Comparison of ENCODE assay signal across 29 cellular contexts in the genomic region with DNA sequence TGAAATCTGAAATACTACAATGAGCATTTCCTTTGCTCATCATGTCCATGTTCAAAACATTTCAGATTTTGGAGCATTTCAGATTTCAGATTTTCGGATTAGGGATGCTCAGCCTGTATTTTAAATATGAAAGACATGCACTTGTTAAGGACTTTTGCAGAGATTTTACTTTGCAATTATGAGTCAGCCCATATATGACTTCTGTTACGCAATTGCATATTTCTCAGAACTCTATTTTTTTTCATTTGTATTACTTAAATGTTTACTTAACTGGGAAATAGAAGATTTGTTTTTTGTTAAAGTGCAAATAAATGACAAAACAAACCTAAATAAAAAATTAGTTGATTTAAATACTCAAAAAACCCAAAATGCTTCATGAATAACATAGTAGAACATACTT.
DNase-seq lines count a peak whose midpoint lies in the region; ATAC-seq, FAIRE-seq and TF ChIP-seq lines count a peak whose summit lies in the region.
"Had no signal": no experiment of that assay in that cellular context is flagged by ENCODE, and none has a peak within 500 bp of the region (broad histone marks: within the 10 kb centered on the region; RNA-seq: fewer than 3 reads in every experiment).

No MANE protein-coding gene starts in this region.

- H3K9me3 ChIP-seq in K562 (replicated peaks; ENCODE audit: control insufficient read depth, insufficient read depth, low read depth, low read length) (no peaks in the 10 kb centered on the region), Peyer's patch (peaks cover 0 to 14% (median 0%) of the 10 kb centered on the region in 4 donors)
- H3K9me3 ChIP-seq: testis, uterus had no signal

- peak; percentile 49 for DNase-seq in AG10803 (ENCODE audit: low read depth)
- DNase-seq in HFFc6, result peak; percentile 9
- no peak for DNase-seq in K562 (ENCODE audit: extremely low read depth in 1 of 4, low spot score in 3 of 4)
- peak; percentile 71 for DNase-seq in fibroblast of pulmonary artery (ENCODE audit: low read depth)
- DNase-seq in Peyer's patch, result no peak
- no peak for DNase-seq in NCI-H2171 (lab: John Stamatoyannopoulos, UW)
- no peak for DNase-seq in NCI-H1417 (lab: John Stamatoyannopoulos, UW)
- DNase-seq: activated CD4-positive, alpha-beta T cell treated with anti-CD3 and anti-CD28 coated beads, Interleukin-2, amount 10 ng/mL, durations not matched to agents 7 days and 5 days; activated naive CD4-positive, alpha-beta T cell treated with anti-CD3 and anti-CD28 coated beads, Interleukin-2, amount 50 U/mL, for 16 hours; anterior cingulate cortex; CD8-positive, alpha-beta T cell; DMS153; GDM1; KG1; left ventricle myocardium superior; NCI-H1105; NCI-H2029; NCI-H82; Right ventricle myocardium superior; stimulated activated CD4-positive, alpha-beta T cell treated with anti-CD3 and anti-CD28 coated beads, Interleukin-4, amount 100 ng/mL, for 24 hours; stimulated activated naive CD4-positive, alpha-beta T cell; T-helper 9 cell; testis; uterus; WERI-Rb-1 had no signal

- no peak overlapping the region for H3K4me2 ChIP-seq in K562 (ENCODE audit: insufficient read depth, low read length)

- H3K4me3 ChIP-seq in AG10803 (ENCODE audit: low read length) (no peak overlapping the region), K562 (no peak overlapping the region), fibroblast of pulmonary artery (replicated peaks; ENCODE audit: low read depth, low read length) (no peak overlapping the region), Peyer's patch (no peak overlapping the region)
- H3K4me3 ChIP-seq: gastroesophageal sphincter, testis, uterus had no signal

- TF ChIP-seq RAD21 in K562 (CRISPR knock-in tag; conservative IDR thresholded peaks at IDR 0.05 in 1 of 2, IDR thresholded peaks at IDR 0.05 in 1 of 2), result no peak

- H3K27ac ChIP-seq in K562 (ENCODE audit: extremely low read depth, low read depth, low read length), result no peak overlapping the region
- no peak overlapping the region for H3K27ac ChIP-seq in Peyer's patch
- H3K27ac ChIP-seq: gastroesophageal sphincter, testis, uterus, WERI-Rb-1 had no signal

- H3K4me1 ChIP-seq in K562 (replicated peaks in 1 of 2; ENCODE audit: control insufficient read depth in 2 of 2, insufficient read depth in 2 of 2, low read length in 2 of 2) (no peaks in the 10 kb centered on the region), Peyer's patch (no peaks in the 10 kb centered on the region)
- H3K4me1 ChIP-seq: gastroesophageal sphincter, testis, uterus had no signal

- in situ Hi-C loops in K562 (cut with MboI), result no loop called here

- H3K4me1 Mint-ChIP-seq in HFFc6 (ENCODE audit: low read depth), result peaks cover 9% of the 10 kb centered on the region; the same call in 1 of the 2 replicates
- H3K4me1 Mint-ChIP-seq: activated CD4-positive, alpha-beta T cell treated with anti-CD3 and anti-CD28 coated beads, Interleukin-2, amount 10 ng/mL, durations not matched to agents 7 days and 5 days had no signal

- TF ChIP-seq CTCF in AG10803 (conservative IDR thresholded peaks at IDR 0.05; ENCODE audit: low read length) (no peak), HFFc6 (IDR thresholded peaks at IDR 0.05) (no peak), K562 (IDR thresholded peaks at IDR 0.05 in 2 of 3, conservative IDR thresholded peaks at IDR 0.05 in 1 of 3; ENCODE audit: insufficient read depth in 2 of 3, low read depth in 1 of 3, low read length in 3 of 3) (no peak), fibroblast of pulmonary artery (IDR thresholded peaks at IDR 0.05; ENCODE audit: low read length, missing control alignments) (no peak), Peyer's patch (IDR thresholded peaks at IDR 0.05) (no peak)

- peaks cover 20% of the 10 kb centered on the region for H3K9me3 Mint-ChIP-seq in HFFc6

- FAIRE-seq in K562 (lab: Jason Lieb, UNC), result no peak

- TF ChIP-seq EP300 in K562 (IDR thresholded peaks at IDR 0.05; ENCODE audit: low read length), result no peak

- no peak for TF ChIP-seq POLR2A in K562 (conservative IDR thresholded peaks at IDR 0.05)
- no peak for TF ChIP-seq POLR2A in Peyer's patch (IDR thresholded peaks at IDR 0.05)

- no peaks in the 10 kb centered on the region for H3K27me3 ChIP-seq in K562 (ENCODE audit: control insufficient read depth in 2 of 2, insufficient read depth in 2 of 2, low read length in 2 of 2)
- H3K27me3 ChIP-seq in Peyer's patch, result no peaks in the 10 kb centered on the region
- H3K27me3 ChIP-seq: gastroesophageal sphincter, testis, uterus had no signal

- H3K4me3 Mint-ChIP-seq in HFFc6, result no peak overlapping the region
- H3K4me3 Mint-ChIP-seq: activated CD4-positive, alpha-beta T cell treated with anti-CD3 and anti-CD28 coated beads, Interleukin-2, amount 10 ng/mL, durations not matched to agents 7 days and 5 days; CD8-positive, alpha-beta T cell; central memory CD8-positive, alpha-beta T cell; natural killer cell treated with Interleukin-12 subunit alpha and Interleukin-12 subunit beta and Interleukin-15 and Interleukin-18, amount 100 ng/mL, for 72 hours had no signal

- no TSS peak for BruUV-seq in K562 (replicated peaks; lab: Mats Ljungman, UMichigan)

- CTCF ChIA-PET in K562 (lab: Yijun Ruan, JAX; ENCODE audit: low intra/inter-chr PET ratio), result no interaction called here

- intact Hi-C loops in K562 (cut with micrococcal nuclease), result no loop called here

- no peaks in the 10 kb centered on the region for H3K9me1 ChIP-seq in K562 (ENCODE audit: control insufficient read depth, insufficient read depth, low read length)

- POLR2A ChIA-PET in K562 (lab: Yijun Ruan, JAX), result no interaction called here

- H3K79me2 ChIP-seq in K562 (ENCODE audit: control insufficient read depth, insufficient read depth, low read length), result no peaks in the 10 kb centered on the region

- ATAC-seq in K562 (no peak), HG02870 (IDR thresholded peaks at IDR 0.05; ENCODE audit: unreplicated experiment) (no peak)
- ATAC-seq: CD8-positive, alpha-beta T cell; gastroesophageal sphincter; left ventricle myocardium superior; natural killer cell treated with Interleukin-12 subunit alpha and Interleukin-12 subunit beta and Interleukin-15 and Interleukin-18, amount 100 ng/mL, for 72 hours had no signal

- H3K36me3 ChIP-seq in K562 (ENCODE audit: control insufficient read depth, insufficient read depth, low read length) (no peaks in the 10 kb centered on the region), Peyer's patch (no peaks in the 10 kb centered on the region)
- H3K36me3 ChIP-seq: gastroesophageal sphincter, uterus, WERI-Rb-1 had no signal

- no peaks in the 10 kb centered on the region for H4K20me1 ChIP-seq in K562 (replicated peaks; ENCODE audit: control insufficient read depth, insufficient read depth, low read length)

- H3K36me3 Mint-ChIP-seq in HFFc6 (ENCODE audit: low read depth), result peaks cover 30% of the 10 kb centered on the region

- H3K27me3 Mint-ChIP-seq in HFFc6 (ENCODE audit: insufficient read depth), result no peaks in the 10 kb centered on the region
- H3K27me3 Mint-ChIP-seq: activated CD4-positive, alpha-beta T cell treated with anti-CD3 and anti-CD28 coated beads, Interleukin-2, amount 10 ng/mL, durations not matched to agents 7 days and 5 days; central memory CD8-positive, alpha-beta T cell; natural killer cell treated with Interleukin-12 subunit alpha and Interleukin-12 subunit beta and Interleukin-15 and Interleukin-18, amount 100 ng/mL, for 72 hours had no signal

- no peak overlapping the region for H2AFZ ChIP-seq in K562 (ENCODE audit: low read depth, low read length)

- H3K27ac Mint-ChIP-seq in HFFc6, result no peak overlapping the region
- H3K27ac Mint-ChIP-seq: activated CD4-positive, alpha-beta T cell treated with anti-CD3 and anti-CD28 coated beads, Interleukin-2, amount 10 ng/mL, durations not matched to agents 7 days and 5 days; CD8-positive, alpha-beta T cell; natural killer cell treated with Interleukin-12 subunit alpha and Interleukin-12 subunit beta and Interleukin-15 and Interleukin-18, amount 100 ng/mL, for 72 hours had no signal

- H3K9ac ChIP-seq in K562 (ENCODE audit: insufficient read depth in 1 of 2, low read depth in 2 of 2, low read length in 2 of 2), result no peak overlapping the region

- WGBS in K562 (ENCODE audit: insufficient coverage, low coverage, missing lambda C conversion rate), result 3% methylated on average over 2 of the region's 2 CpGs

TF ChIP-seq in K562, 482 proteins besides CTCF, POLR2A, EP300 and RAD21:
- peak; percentile 39; the same call in 1 of the 2 replicates for TF ChIP-seq CEBPB (tag; IDR thresholded peaks at IDR 0.05)
- no peak for TF ChIP-seq DDX20 (tag; IDR thresholded peaks at IDR 0.05; ENCODE audit: low read depth)
- no peak for TF ChIP-seq CEBPG (CRISPR knock-in tag; IDR thresholded peaks at IDR 0.05)
- TF ChIP-seq CEBPG (tag; conservative IDR thresholded peaks at IDR 0.05 in 1 of 2, IDR thresholded peaks at IDR 0.05 in 1 of 2), result peak; percentile 55 to 68; a peak in 3 of 4 replicates
- TF ChIP-seq SNIP1 (IDR thresholded peaks at IDR 0.05; ENCODE audit: low read depth), result no peak

Comparison
In these comparisons a context has a peak if more than half of its experiments do, and no peak if none do; other contexts are left out.
1. DNase-seq: peak in AG10803 (single experiment), HFFc6 (single experiment) and fibroblast of pulmonary artery (single experiment); none in K562 (0 of 4), Peyer's patch (0 of 3), NCI-H2171 (single experiment) and NCI-H1417 (0 of 3).